ENCODE assay signal across 10 cellular contexts in genomic region chr12:106417926-106418910, GRCh38.
A peak's percentile ranks its signal among the peaks of the same experiment; 100 is the strongest.
DNase-seq lines count a peak whose midpoint lies in the region; ATAC-seq and TF ChIP-seq lines count a peak whose summit lies in the region.
"Had no signal": no experiment of that assay in that cellular context is flagged by ENCODE, and none has a peak within 500 bp of the region (broad histone marks: within the 10 kb centered on the region; RNA-seq: fewer than 3 reads in every experiment).

No MANE protein-coding gene starts in this region.

- peaks cover 38% of the 10 kb centered on the region for H3K4me1 Mint-ChIP-seq in Calu3 (ENCODE audit: low read depth, unreplicated experiment)
- H3K4me1 Mint-ChIP-seq in natural killer cell = no peaks in the 10 kb centered on the region

- H3K9me3 Mint-ChIP-seq in Calu3 (ENCODE audit: low read depth, unreplicated experiment) = no peaks in the 10 kb centered on the region
- no peaks in the 10 kb centered on the region for H3K9me3 Mint-ChIP-seq in natural killer cell
- H3K9me3 Mint-ChIP-seq: T-helper 2 cell treated with Interferon-gamma antibody and Interleukin-4, amounts not matched to agents 5 μg/mL and 100 μg/mL, for 36 hours had no signal

- DNase-seq in Calu3 (no peak), RPMI7951 (ENCODE audit: low read depth) (peak; percentile 67), epithelial cell of esophagus (ENCODE audit: low read depth) (peak; percentile 55), non-pigmented ciliary epithelial cell (ENCODE audit: low read depth) (peak; percentile 55), RPMI8226 (no peak), left colon (no peak), natural killer cell (no peak)
- no peak for DNase-seq in activated CD8-positive, alpha-beta memory T cell treated with anti-CD3 and anti-CD28 coated beads, Interleukin-2, amount 50 U/mL, for 48 hours
- DNase-seq: NCI-H2227 treated with DMSO at 0.1 percent for 48 hours had no signal

- H3K4me3 ChIP-seq in epithelial cell of esophagus (ENCODE audit: low read length) = no peak overlapping the region

- no peak for TF ChIP-seq CTCF in Calu3 (IDR thresholded peaks at IDR 0.05; ENCODE audit: unreplicated experiment)
- no peak for TF ChIP-seq CTCF in epithelial cell of esophagus (IDR thresholded peaks at IDR 0.05; ENCODE audit: insufficient read depth, low read depth, low read length, missing control alignments)
- no peak for TF ChIP-seq CTCF in natural killer cell (IDR thresholded peaks at IDR 0.05)

- CTCF ChIA-PET in Calu3 (lab: Charles Lee) = interaction anchor here (0.5 to 1.8 kb wide), 3 partner anchors 61 to 423 kb away, joined by 3 to 7 read pairs (median 4); partner anchors contain the start of gene POLR3B

- H3K27ac Mint-ChIP-seq in Calu3 (ENCODE audit: unreplicated experiment) (peak overlapping the region; percentile 88), natural killer cell (no peak overlapping the region)
- H3K27ac Mint-ChIP-seq: T-helper 2 cell treated with Interferon-gamma antibody and Interleukin-4, amounts not matched to agents 5 μg/mL and 100 μg/mL, for 36 hours had no signal

- no peak for ATAC-seq in left colon
- ATAC-seq in natural killer cell = no peak

- no peaks in the 10 kb centered on the region for H3K36me3 Mint-ChIP-seq in Calu3 (ENCODE audit: insufficient read depth, unreplicated experiment)
- H3K36me3 Mint-ChIP-seq in natural killer cell = peaks cover 2% of the 10 kb centered on the region

- H3K4me3 Mint-ChIP-seq in Calu3 (ENCODE audit: low read depth, unreplicated experiment) (peak overlapping the region; percentile 16), natural killer cell (no peak overlapping the region)
- H3K4me3 Mint-ChIP-seq: T-helper 2 cell treated with Interferon-gamma antibody and Interleukin-4, amounts not matched to agents 5 μg/mL and 100 μg/mL, for 36 hours had no signal

- intact Hi-C loops in Calu3 (cut with micrococcal nuclease; ENCODE audit: unreplicated experiment) (no loop called here), left colon (cut with DNase I, micrococcal nuclease) (no loop called here), natural killer cell (cut with micrococcal nuclease) (no loop called here)

- BruUV-seq in Calu3 (replicated peaks; lab: Mats Ljungman, UMichigan) = no TSS peak

- no peaks in the 10 kb centered on the region for H3K27me3 Mint-ChIP-seq in Calu3 (ENCODE audit: unreplicated experiment)
- H3K27me3 Mint-ChIP-seq in natural killer cell (ENCODE audit: low read depth in 2 of 2) = no peaks in the 10 kb centered on the region

Comparison
In these comparisons a context has a peak if more than half of its experiments do, and no peak if none do; other contexts are left out.
1. DNase-seq: peak in RPMI7951 (single experiment), epithelial cell of esophagus (single experiment) and non-pigmented ciliary epithelial cell (single experiment); none in Calu3 (single experiment), RPMI8226 (single experiment), activated CD8-positive, alpha-beta memory T cell treated with anti-CD3 and anti-CD28 coated beads, Interleukin-2, amount 50 U/mL, for 48 hours (single experiment), left colon (0 of 2) and natural killer cell (single experiment).